Comparison of ENCODE assay signal across 15 cellular contexts in genomic region chr11:36326524-36327419, GRCh38. TPM values are rescaled to one million over a fixed set of nuclear protein-coding genes. Genes with fewer than 3 reads are reported as not detected.
DNase-seq lines count a peak whose midpoint lies in the region; ATAC-seq and TF ChIP-seq lines count a peak whose summit lies in the region.
"Had no signal": no experiment of that assay in that cellular context is flagged by ENCODE, and none has a peak within 500 bp of the region (broad histone marks: within the 10 kb centered on the region; RNA-seq: fewer than 3 reads in every experiment).

No MANE protein-coding gene starts in this region.

- no peak overlapping the region for H3K9ac ChIP-seq in neuronal stem cell (ENCODE audit: low read depth, low read length, poor library complexity)

- no peak overlapping the region for H2AK5ac ChIP-seq in neuronal stem cell (ENCODE audit: low read depth, low read length)

- no peak for TF ChIP-seq EP300 in gastroesophageal sphincter (IDR thresholded peaks at IDR 0.05)

- H3K23ac ChIP-seq in neuronal stem cell (ENCODE audit: low read depth, low read length, poor library complexity), result no peak overlapping the region

- 68 to 93% methylated on average over 3 of the region's 3 CpGs for WGBS in gastroesophageal sphincter (ENCODE audit: low coverage in 1 of 2), 2 donors
- 38 to 70% (median 55%) methylated on average over 3 of the region's 3 CpGs for WGBS in spleen, 5 donors
- WGBS in right lobe of liver (ENCODE audit: insufficient coverage, low coverage, low lambda C conversion rate, missing lambda C conversion rate), result 11% methylated on average over 1 of the region's 3 CpGs
- no CpG with 5 or more reads among the region's 3 CpGs for WGBS in neuronal stem cell (ENCODE audit: extremely low coverage in 2 of 2, insufficient read length in 2 of 2, insufficient replicate concordance in 1 of 2), 2 donors

- H3K9me3 ChIP-seq in gastroesophageal sphincter (no peaks in the 10 kb centered on the region), spleen (no peaks in the 10 kb centered on the region), right lobe of liver (no peaks in the 10 kb centered on the region), neuronal stem cell (replicated peaks in 1 of 2; ENCODE audit: control insufficient read depth in 2 of 2, insufficient read depth in 1 of 2, low read depth in 1 of 2, low read length in 2 of 2) (no peaks in the 10 kb centered on the region)
- H3K9me3 ChIP-seq: Peyer's patch had no signal

- DNase-seq in iPS DF 19.7 (ENCODE audit: low read depth, low spot score) (peak; percentile 52), spleen (no peak), right lobe of liver (no peak), neuronal stem cell (ENCODE audit: low spot score) (no peak)
- DNase-seq: brain microvascular endothelial cell, GDM1, IMR-90, natural killer cell, NCI-H2107, Peyer's patch had no signal

- H2BK5ac ChIP-seq in neuronal stem cell (ENCODE audit: low read length), result no peak overlapping the region

- TF ChIP-seq POLR2A in gastroesophageal sphincter (IDR thresholded peaks at IDR 0.05), result no peak
- TF ChIP-seq POLR2A in spleen (IDR thresholded peaks at IDR 0.05), result no peak
- TF ChIP-seq POLR2A in right lobe of liver (IDR thresholded peaks at IDR 0.05), result no peak

- ATAC-seq in GM18499 (IDR thresholded peaks at IDR 0.05; ENCODE audit: insufficient read depth, unreplicated experiment), result peak; percentile 52
- peak; percentile 68 for ATAC-seq in GM21360 (IDR thresholded peaks at IDR 0.05; ENCODE audit: unreplicated experiment)
- peak; percentile 73 for ATAC-seq in HG03135 (IDR thresholded peaks at IDR 0.05; ENCODE audit: unreplicated experiment)
- no peak for ATAC-seq in gastroesophageal sphincter
- ATAC-seq in right lobe of liver, result no peak
- ATAC-seq: natural killer cell had no signal

- intact Hi-C loops in spleen (cut with DNase I; ENCODE audit: low total_unique reads) (no loop called here), right lobe of liver (cut with DNase I) (no loop called here)

- H3K79me1 ChIP-seq in neuronal stem cell (ENCODE audit: low read depth, low read length), result no peaks in the 10 kb centered on the region

- no peak overlapping the region for H2BK12ac ChIP-seq in neuronal stem cell (ENCODE audit: low read length)

- H2AFZ ChIP-seq in neuronal stem cell (ENCODE audit: low read length), result no peak overlapping the region

- H3K36me3 ChIP-seq in gastroesophageal sphincter (no peaks in the 10 kb centered on the region), spleen (no peaks in the 10 kb centered on the region), right lobe of liver (no peaks in the 10 kb centered on the region), neuronal stem cell (replicated peaks in 1 of 2; ENCODE audit: control insufficient read depth in 2 of 2, insufficient read depth in 2 of 2, low read length in 2 of 2) (no peaks in the 10 kb centered on the region)
- H3K36me3 ChIP-seq: brain microvascular endothelial cell, Peyer's patch had no signal

- H3K27ac ChIP-seq in gastroesophageal sphincter (no peak overlapping the region), spleen (no peak overlapping the region), right lobe of liver (no peak overlapping the region), neuronal stem cell (replicated peaks; ENCODE audit: low read length) (no peak overlapping the region)
- H3K27ac ChIP-seq: brain microvascular endothelial cell, skin epidermis had no signal

- no peak overlapping the region for H2BK120ac ChIP-seq in neuronal stem cell (ENCODE audit: low read depth, low read length)

- no peak overlapping the region for H4K91ac ChIP-seq in neuronal stem cell (ENCODE audit: low read depth, low read length, poor library complexity)

- no peak overlapping the region for H4K8ac ChIP-seq in neuronal stem cell (ENCODE audit: low read depth, low read length)

- no peak overlapping the region for H2BK15ac ChIP-seq in neuronal stem cell (ENCODE audit: low read length)

- TF ChIP-seq CTCF in gastroesophageal sphincter (IDR thresholded peaks at IDR 0.05) (no peak), spleen (IDR thresholded peaks at IDR 0.05 in 8 of 11, conservative IDR thresholded peaks at IDR 0.05 in 3 of 11) (no peak), right lobe of liver (IDR thresholded peaks at IDR 0.05) (no peak)

- H3K14ac ChIP-seq in neuronal stem cell (ENCODE audit: low read length), result no peak overlapping the region

- no peak overlapping the region for H3K4me2 ChIP-seq in neuronal stem cell (ENCODE audit: insufficient read depth, low read length, poor library complexity, severe bottlenecking)

- H3K4ac ChIP-seq in neuronal stem cell (ENCODE audit: low read length), result no peak overlapping the region

- H3K27me3 ChIP-seq in gastroesophageal sphincter, result no peaks in the 10 kb centered on the region
- no peaks in the 10 kb centered on the region for H3K27me3 ChIP-seq in spleen (replicated peaks in 1 of 7)
- H3K27me3 ChIP-seq in right lobe of liver, result no peaks in the 10 kb centered on the region
- no peaks in the 10 kb centered on the region for H3K27me3 ChIP-seq in neuronal stem cell (ENCODE audit: control insufficient read depth in 3 of 3, insufficient read depth in 3 of 3, low read depth in 1 of 3, low read length in 3 of 3)
- H3K27me3 ChIP-seq: brain microvascular endothelial cell, Peyer's patch had no signal

- H3K4me3 ChIP-seq in gastroesophageal sphincter (no peak overlapping the region), spleen (peak overlapping the region in 1 of 8 donors; percentile 5), right lobe of liver (no peak overlapping the region), neuronal stem cell (ENCODE audit: low read length in 2 of 2) (no peak overlapping the region)
- H3K4me3 ChIP-seq: Peyer's patch, skin epidermis had no signal

- no peak overlapping the region for H3K18ac ChIP-seq in neuronal stem cell (ENCODE audit: low read length)

- no peaks in the 10 kb centered on the region for H3K4me1 ChIP-seq in gastroesophageal sphincter
- peaks cover 0 to 11% (median 2%) of the 10 kb centered on the region in 6 donors for H3K4me1 ChIP-seq in spleen
- no peaks in the 10 kb centered on the region for H3K4me1 ChIP-seq in right lobe of liver
- no peaks in the 10 kb centered on the region for H3K4me1 ChIP-seq in neuronal stem cell (ENCODE audit: control insufficient read depth in 2 of 2, insufficient read depth in 1 of 2, low read depth in 1 of 2, low read length in 2 of 2)
- H3K4me1 ChIP-seq: Peyer's patch had no signal

RNA-seq across cellular contexts. Expression of gene PRR5L, which starts 30.7 kb away (rescaled TPM):
- total RNA-seq in gastroesophageal sphincter, result 1 to 10 TPM; 2.8 to 9.7 (median 7.5) TPM
- total RNA-seq in spleen, result 100 to 1,000 TPM; 126 to 330 (median 183) TPM
- 10 to 100 TPM; 10.7 to 44.9 (median 19.1) TPM for polyA plus RNA-seq in spleen
- 1 to 10 TPM; 2.2 to 4.5 (median 2.3) TPM for total RNA-seq in right lobe of liver
- 10.3 TPM for polyA plus RNA-seq in neuronal stem cell (2013, experiment 1 of 2)
- polyA plus RNA-seq in neuronal stem cell (2013, experiment 2 of 2), result 9.7 TPM

RNA-seq across cellular contexts. Expression of gene COMMD9, which starts 37.5 kb away (rescaled TPM):
- 10 to 100 TPM; 19.7 to 26.5 (median 25.5) TPM for total RNA-seq in gastroesophageal sphincter
- total RNA-seq in spleen, result 10 to 100 TPM; 46.1 to 63.5 (median 55.8) TPM
- 10 to 100 TPM; 27.3 to 40.2 (median 38.4) TPM for polyA plus RNA-seq in spleen
- 10 to 100 TPM; 30.6 to 41.4 (median 34.6) TPM for total RNA-seq in right lobe of liver
- 22.2 TPM for polyA plus RNA-seq in neuronal stem cell (2013, experiment 1 of 2)
- polyA plus RNA-seq in neuronal stem cell (2013, experiment 2 of 2), result 22.7 TPM

Comparison
In these comparisons a context has a peak if more than half of its experiments do, and no peak if none do; other contexts are left out.
1. ATAC-seq: peak in GM18499 (single experiment), GM21360 (single experiment) and HG03135 (single experiment); none in gastroesophageal sphincter (single experiment) and right lobe of liver (0 of 4).
2. RNA of gene PRR5L, which starts 30.7 kb away (total RNA-seq): 126 to 330 TPM in spleen; 2.8 to 9.7 TPM in gastroesophageal sphincter and 2.2 to 4.5 TPM in right lobe of liver; every median in the first group is over 10 times any median in the second.